In genomic region chr6:151167034-151167433, GRCh38 we compare ENCODE assay signal across 24 cellular contexts.
DNase-seq lines count a peak whose midpoint lies in the region; ATAC-seq, FAIRE-seq and TF ChIP-seq lines count a peak whose summit lies in the region.
"Had no signal": no experiment of that assay in that cellular context is flagged by ENCODE, and none has a peak within 500 bp of the region (broad histone marks: within the 10 kb centered on the region; RNA-seq: fewer than 3 reads in every experiment).

No MANE protein-coding gene starts in this region.

- H3K27me3 Mint-ChIP-seq in GM23338 (ENCODE audit: insufficient read depth, low read depth, poor library complexity) (peaks cover 4% of the 10 kb centered on the region), neural progenitor cell (ENCODE audit: insufficient read depth, low read depth) (peaks cover 4% of the 10 kb centered on the region)

- H3K4me3 Mint-ChIP-seq in GM23338 (no peak overlapping the region), neural progenitor cell (no peak overlapping the region)
- H3K4me3 Mint-ChIP-seq: CD14-positive monocyte; CD4-positive, alpha-beta memory T cell; CD4-positive, CD25-positive, alpha-beta regulatory T cell; CD8-positive, alpha-beta memory T cell had no signal

- BruUV-seq in HepG2 (replicated peaks; lab: Mats Ljungman, UMichigan): no TSS peak

- H3K36me3 Mint-ChIP-seq in GM23338 (ENCODE audit: low read depth): no peaks in the 10 kb centered on the region
- peaks cover 2% of the 10 kb centered on the region for H3K36me3 Mint-ChIP-seq in neural progenitor cell
- H3K36me3 Mint-ChIP-seq: CD14-positive monocyte; CD4-positive, alpha-beta memory T cell; CD4-positive, CD25-positive, alpha-beta regulatory T cell; CD8-positive, alpha-beta memory T cell had no signal

- DNase-seq in HepG2 (ENCODE audit: low spot score): no peak
- DNase-seq in right lobe of liver: no peak
- DNase-seq in GM23338 (ENCODE audit: low spot score): no peak
- DNase-seq in WERI-Rb-1: peak; percentile 36
- no peak for DNase-seq in neural progenitor cell (ENCODE audit: low spot score)
- DNase-seq in hypothalamus (lab: John Stamatoyannopoulos, UW): no peak
- DNase-seq in T-helper 9 cell: no peak
- DNase-seq in SW480 (ENCODE audit: low spot score): no peak
- DNase-seq: 8988T; ACHN; BE2C; C1 segment of cervical spinal cord; CD4-positive, alpha-beta memory T cell; CD4-positive, CD25-positive, alpha-beta regulatory T cell; CD8-positive, alpha-beta memory T cell; COR-L47; DMS79 treated with DMSO at 0.1 percent for 48 hours; GF-D8 had no signal

- WGBS in HepG2 (ENCODE audit: low lambda C conversion rate): 47% methylated on average over 7 of the region's 7 CpGs
- 88% methylated on average over 7 of the region's 7 CpGs for WGBS in right lobe of liver (ENCODE audit: insufficient coverage, low coverage, low lambda C conversion rate, missing lambda C conversion rate)

- TF ChIP-seq EP300 in HepG2 (IDR thresholded peaks at IDR 0.05; ENCODE audit: low read depth in 2 of 2, low read length in 2 of 2) (no peak), HepG2 (CRISPR knock-in tag; IDR thresholded peaks at IDR 0.05; ENCODE audit: borderline replicate concordance) (no peak)

- H4K20me1 ChIP-seq in HepG2 (ENCODE audit: insufficient read depth, low read length) (no peaks in the 10 kb centered on the region), GM23338 (replicated peaks; ENCODE audit: insufficient read depth) (no peaks in the 10 kb centered on the region), neural progenitor cell (ENCODE audit: low read depth) (no peaks in the 10 kb centered on the region)
- H4K20me1 ChIP-seq: BLaER1 had no signal

- H3K9me3 Mint-ChIP-seq in GM23338 (no peaks in the 10 kb centered on the region), neural progenitor cell (peaks cover 2% of the 10 kb centered on the region)

- peaks cover 7% of the 10 kb centered on the region; the same call in 1 of the 3 replicates for H3K4me1 Mint-ChIP-seq in GM23338
- H3K4me1 Mint-ChIP-seq in neural progenitor cell: peaks cover 9% of the 10 kb centered on the region
- H3K4me1 Mint-ChIP-seq: CD14-positive monocyte; CD4-positive, alpha-beta memory T cell; CD4-positive, CD25-positive, alpha-beta regulatory T cell; CD8-positive, alpha-beta memory T cell had no signal

- H3K9ac ChIP-seq in HepG2 (ENCODE audit: insufficient read depth, low read depth, low read length) (no peak overlapping the region), neural progenitor cell (no peak overlapping the region)
- H3K9ac ChIP-seq: BLaER1 had no signal

- TF ChIP-seq RAD21 in HepG2 (CRISPR knock-in tag; IDR thresholded peaks at IDR 0.05): no peak

- no peaks in the 10 kb centered on the region for H3F3A ChIP-seq in GM23338 (replicated peaks; ENCODE audit: low read depth)
- H3F3A ChIP-seq in neural progenitor cell (ENCODE audit: low read depth): no peaks in the 10 kb centered on the region

- POLR2A ChIA-PET in HepG2 (lab: Yijun Ruan, JAX): no interaction called here

- H3K9me3 ChIP-seq in HepG2 (ENCODE audit: low read length) (no peaks in the 10 kb centered on the region), right lobe of liver (no peaks in the 10 kb centered on the region), WERI-Rb-1 (ENCODE audit: severe bottlenecking) (no peaks in the 10 kb centered on the region), neural progenitor cell (ENCODE audit: low read depth) (no peaks in the 10 kb centered on the region)
- H3K9me3 ChIP-seq: BE2C had no signal

- H3K27me3 ChIP-seq in HepG2 (ENCODE audit: control insufficient read depth in 1 of 2, insufficient read depth in 2 of 2, low read length in 2 of 2): 0 out of 5 replicates have a peak, but pooled peaks cover 0 to 3% of the 10 kb centered on the region in 2 experiments
- no peaks in the 10 kb centered on the region for H3K27me3 ChIP-seq in right lobe of liver
- no peaks in the 10 kb centered on the region for H3K27me3 ChIP-seq in GM23338 (ENCODE audit: insufficient read depth)
- H3K27me3 ChIP-seq in WERI-Rb-1 (ENCODE audit: insufficient read depth, low read depth, severe bottlenecking): no peaks in the 10 kb centered on the region
- H3K27me3 ChIP-seq in neural progenitor cell: no peaks in the 10 kb centered on the region
- H3K27me3 ChIP-seq: BE2C, BLaER1 had no signal

- no peak for FAIRE-seq in HepG2 (lab: Jason Lieb, UNC)
- FAIRE-seq: A204.1, G401.6, GM12891, GM19239 had no signal

- CTCF ChIA-PET in HepG2 (lab: Yijun Ruan, JAX; ENCODE audit: low intra/inter-chr PET ratio, low total read pairs): no interaction called here

- H3K4me3 ChIP-seq in HepG2 (replicated peaks in 1 of 3; ENCODE audit: insufficient read depth in 1 of 3, low read depth in 2 of 3, low read length in 3 of 3): no peak overlapping the region
- no peak overlapping the region for H3K4me3 ChIP-seq in right lobe of liver
- H3K4me3 ChIP-seq in GM23338: no peak overlapping the region
- H3K4me3 ChIP-seq in WERI-Rb-1 (ENCODE audit: low read depth, low read length): no peak overlapping the region
- H3K4me3 ChIP-seq in neural progenitor cell: no peak overlapping the region
- H3K4me3 ChIP-seq: BLaER1 had no signal

- H3K79me2 ChIP-seq in HepG2 (ENCODE audit: insufficient read depth, low read length) (no peaks in the 10 kb centered on the region), GM23338 (replicated peaks; ENCODE audit: insufficient read depth) (no peaks in the 10 kb centered on the region), neural progenitor cell (ENCODE audit: low read depth) (no peaks in the 10 kb centered on the region)

- no peaks in the 10 kb centered on the region for H3K36me3 ChIP-seq in HepG2 (replicated peaks in 1 of 2; ENCODE audit: control insufficient read depth in 1 of 2, insufficient read depth in 2 of 2, low read length in 2 of 2)
- H3K36me3 ChIP-seq in right lobe of liver: no peaks in the 10 kb centered on the region
- H3K36me3 ChIP-seq in GM23338 (ENCODE audit: insufficient read depth): no peaks in the 10 kb centered on the region
- no peaks in the 10 kb centered on the region for H3K36me3 ChIP-seq in WERI-Rb-1
- H3K36me3 ChIP-seq in neural progenitor cell: no peaks in the 10 kb centered on the region
- H3K36me3 ChIP-seq: BE2C, BLaER1 had no signal

- peaks cover 12% of the 10 kb centered on the region for H3K4me1 ChIP-seq in HepG2 (ENCODE audit: insufficient read depth, low read length)
- no peaks in the 10 kb centered on the region for H3K4me1 ChIP-seq in right lobe of liver
- H3K4me1 ChIP-seq in GM23338 (ENCODE audit: insufficient read depth): no peaks in the 10 kb centered on the region
- no peaks in the 10 kb centered on the region for H3K4me1 ChIP-seq in neural progenitor cell
- H3K4me1 ChIP-seq: BE2C had no signal

- no peak for ATAC-seq in HepG2
- no peak for ATAC-seq in right lobe of liver
- no peak for ATAC-seq in GM23338

- no peak overlapping the region for H3K27ac ChIP-seq in HepG2 (ENCODE audit: extremely low read length, insufficient read depth, low read length)
- H3K27ac ChIP-seq in right lobe of liver: no peak overlapping the region
- no peak overlapping the region for H3K27ac ChIP-seq in GM23338 (ENCODE audit: low read depth)
- H3K27ac ChIP-seq in WERI-Rb-1: no peak overlapping the region
- H3K27ac ChIP-seq in neural progenitor cell: no peak overlapping the region
- H3K27ac ChIP-seq: BLaER1 had no signal

- H2AFZ ChIP-seq in HepG2 (ENCODE audit: low read length) (no peak overlapping the region), GM23338 (0 out of 2 replicates have a peak overlapping the region, but pooled peaks have one; percentile 47), neural progenitor cell (replicated peaks) (peak overlapping the region; percentile 2)

- H3K9me2 ChIP-seq in GM23338 (ENCODE audit: insufficient read depth): 0 out of 2 replicates have a peak, but pooled peaks cover 3% of the 10 kb centered on the region

- H3K4me2 ChIP-seq in HepG2 (ENCODE audit: low read depth, low read length) (no peak overlapping the region; the same call in 1 of the 2 replicates), GM23338 (no peak overlapping the region), neural progenitor cell (no peak overlapping the region)
- H3K4me2 ChIP-seq: BLaER1 had no signal

- no peak overlapping the region for H3K27ac Mint-ChIP-seq in GM23338
- no peak overlapping the region for H3K27ac Mint-ChIP-seq in neural progenitor cell
- H3K27ac Mint-ChIP-seq: CD14-positive monocyte; CD4-positive, alpha-beta memory T cell; CD4-positive, CD25-positive, alpha-beta regulatory T cell; CD8-positive, alpha-beta memory T cell had no signal

- no peak for TF ChIP-seq CTCF in HepG2 (CRISPR knock-in tag; IDR thresholded peaks at IDR 0.05)
- TF ChIP-seq CTCF in right lobe of liver (IDR thresholded peaks at IDR 0.05): no peak
- no peak for TF ChIP-seq CTCF in GM23338 (conservative IDR thresholded peaks at IDR 0.05; ENCODE audit: low read depth in 2 of 2)
- TF ChIP-seq CTCF in WERI-Rb-1 (IDR thresholded peaks at IDR 0.05; ENCODE audit: low read depth, low read length): no peak
- TF ChIP-seq CTCF in neural progenitor cell (IDR thresholded peaks at IDR 0.05): no peak

- intact Hi-C loops in HepG2 (cut with micrococcal nuclease; ENCODE audit: unreplicated experiment): no loop called here
- intact Hi-C loops in right lobe of liver (cut with DNase I): no loop called here

- TF ChIP-seq POLR2A in HepG2 (IDR thresholded peaks at IDR 0.05; ENCODE audit: insufficient read depth in 1 of 2, low read depth in 2 of 2, low read length in 2 of 2) (no peak), right lobe of liver (IDR thresholded peaks at IDR 0.05) (no peak)

- in situ Hi-C loops in HepG2 (cut with HindIII; ENCODE audit: extremely low pct_ligation_motif_present, low pct_unique_long_range_greater_than_20kb): no loop called here

TF ChIP-seq in HepG2, 621 proteins besides CTCF, POLR2A, EP300 and RAD21 (continues in another document):
- no peak for TF ChIP-seq ZBTB38 (CRISPR knock-in tag; IDR thresholded peaks at IDR 0.05)
- no peak for TF ChIP-seq TOPORS (CRISPR knock-in tag; IDR thresholded peaks at IDR 0.05)

TF ChIP-seq in GM23338, 12 proteins besides CTCF, POLR2A, EP300 and RAD21 (continues in another document):
- no peak for TF ChIP-seq POLR2AphosphoS5 (IDR thresholded peaks at IDR 0.05; ENCODE audit: low read depth)
- no peak for TF ChIP-seq STAT1 (IDR thresholded peaks at IDR 0.05; ENCODE audit: unreplicated experiment)
- no peak for TF ChIP-seq EZH2 (IDR thresholded peaks at IDR 0.05; ENCODE audit: low read depth, unreplicated experiment)
- no peak for TF ChIP-seq ZNF114 (CRISPR knock-in tag; IDR thresholded peaks at IDR 0.05)
- no peak for TF ChIP-seq JUNB (IDR thresholded peaks at IDR 0.05; ENCODE audit: unreplicated experiment)
- TF ChIP-seq ZNF331 (CRISPR knock-in tag; IDR thresholded peaks at IDR 0.05; ENCODE audit: low read depth): no peak
